Comparison of ENCODE assay signal across 9 cellular contexts in genomic region chr1:162003061-162003824, GRCh38. TPM values are rescaled to one million over a fixed set of nuclear protein-coding genes. Genes with fewer than 3 reads are reported as not detected.
DNase-seq lines count a peak whose midpoint lies in the region; ATAC-seq, FAIRE-seq and TF ChIP-seq lines count a peak whose summit lies in the region.
"Had no signal": no experiment of that assay in that cellular context is flagged by ENCODE, and none has a peak within 500 bp of the region (broad histone marks: within the 10 kb centered on the region; RNA-seq: fewer than 3 reads in every experiment).

No MANE protein-coding gene starts in this region.

- ATAC-seq in Right ventricle myocardium inferior (peak; percentile 29), aorta (ENCODE audit: low FRiP score) (peak; percentile 88)

- no peaks in the 10 kb centered on the region for H3K9me3 ChIP-seq in mammary epithelial cell (replicated peaks; ENCODE audit: insufficient read depth, low read length)
- H3K9me3 ChIP-seq in mesodermal cell (ENCODE audit: control insufficient read depth, low read length), result no peaks in the 10 kb centered on the region
- H3K9me3 ChIP-seq in aorta (ENCODE audit: control insufficient read depth, low read length), result no peaks in the 10 kb centered on the region
- H3K9me3 ChIP-seq: A549 had no signal

- H3K4me2 ChIP-seq in mammary epithelial cell (ENCODE audit: insufficient read depth, low read depth, low read length), result no peak overlapping the region
- H3K4me2 ChIP-seq: A549 had no signal

- H2AFZ ChIP-seq in mammary epithelial cell (ENCODE audit: low read depth, low read length), result no peak overlapping the region

- in situ Hi-C loops in mammary epithelial cell (cut with MboI; ENCODE audit: low sequenced_read_pairs in 2 of 2), result no loop called here

- no TSS peak for BruUV-seq in mammary epithelial cell (replicated peaks; lab: Mats Ljungman, UMichigan)

- H3K9ac ChIP-seq in mammary epithelial cell (ENCODE audit: insufficient read depth, low read length), result no peak overlapping the region

- no peak for TF ChIP-seq POLR2A in GM12891 (IDR thresholded peaks at IDR 0.05; ENCODE audit: low read depth, low read length)

- H3K27ac ChIP-seq in mammary epithelial cell (ENCODE audit: insufficient read depth, low read depth, low read length) (no peak overlapping the region), mesodermal cell (ENCODE audit: low read depth, low read length, severe bottlenecking) (peak overlapping the region; percentile 88), aorta (ENCODE audit: low read depth in 1 of 2, low read length in 2 of 2) (no peak overlapping the region)
- H3K27ac ChIP-seq: A549 had no signal

- H3K36me3 ChIP-seq in mammary epithelial cell (ENCODE audit: insufficient read depth, low read length) (no peaks in the 10 kb centered on the region), mesodermal cell (ENCODE audit: control insufficient read depth, insufficient read depth, low read length) (no peaks in the 10 kb centered on the region), aorta (ENCODE audit: control insufficient read depth in 1 of 2, insufficient read depth in 2 of 2, low read length in 1 of 2) (peaks cover 0 to 2% of the 10 kb centered on the region in 2 donors)

- no peak for TF ChIP-seq CTCF in mammary epithelial cell (conservative IDR thresholded peaks at IDR 0.05 in 1 of 2, IDR thresholded peaks at IDR 0.05 in 1 of 2; ENCODE audit: extremely low read depth in 1 of 2, insufficient read depth in 1 of 2, low read depth in 1 of 2, low read length in 2 of 2)

- 66% methylated on average over 11 of the region's 15 CpGs for WGBS in mammary epithelial cell (ENCODE audit: low coverage, missing lambda C conversion rate)
- WGBS in mesodermal cell (ENCODE audit: insufficient coverage in 2 of 2), 2 experiments, result 72 to 80% methylated on average over 10 to 14 of the region's 15 CpGs
- WGBS in aorta, 2 donors, result 77 to 82% methylated on average over 15 of the region's 15 CpGs

- dilution Hi-C loops in mammary epithelial cell (cut with HindIII; ENCODE audit: low sequenced_read_pairs), result no loop called here

- DNase-seq in Right ventricle myocardium inferior (ENCODE audit: missing footprints) (no peak), cardiac septum (ENCODE audit: low spot score) (no peak), mammary epithelial cell (peak; percentile 66), aorta (peak; percentile 88 to 91), GM12891 (ENCODE audit: insufficient read length, low spot score) (no peak), NCI-H748 treated with DMSO at 0.1 percent for 48 hours (lab: John Stamatoyannopoulos, UW) (no peak), COR-L47 (lab: John Stamatoyannopoulos, UW) (no peak)

- no peaks in the 10 kb centered on the region for H4K20me1 ChIP-seq in mammary epithelial cell (ENCODE audit: insufficient read depth, low read length)

- intact Hi-C loops in Right ventricle myocardium inferior (cut with DNase I), result no loop called here
- intact Hi-C loops in cardiac septum (cut with DNase I), result no loop called here
- intact Hi-C loops in mammary epithelial cell (cut with micrococcal nuclease), result loop anchor here (5.0 kb wide), 1 partner anchor 36 kb away; no protein-coding TSS in a partner anchor
- intact Hi-C loops in aorta (cut with DNase I), result no loop called here

- H3K4me3 ChIP-seq in mammary epithelial cell (replicated peaks in 1 of 3; ENCODE audit: insufficient read depth in 1 of 3, low read depth in 2 of 3, low read length in 3 of 3) (no peak overlapping the region), mesodermal cell (ENCODE audit: extremely low read depth, insufficient read depth, low read length, poor library complexity, severe bottlenecking) (no peak overlapping the region), aorta (ENCODE audit: low read length in 2 of 2) (no peak overlapping the region)
- H3K4me3 ChIP-seq: A549 had no signal

- H3K4me1 ChIP-seq in mammary epithelial cell (ENCODE audit: insufficient read depth, low read length) (peaks cover 13% of the 10 kb centered on the region), mesodermal cell (ENCODE audit: control insufficient read depth, insufficient read depth, low read length, poor library complexity, severe bottlenecking) (peaks cover 36% of the 10 kb centered on the region), aorta (ENCODE audit: control insufficient read depth in 1 of 2, insufficient read depth in 2 of 2, low read length in 2 of 2) (no peaks in the 10 kb centered on the region)

- H3K27me3 ChIP-seq in mammary epithelial cell (ENCODE audit: insufficient read depth, low read length) (peaks cover 17% of the 10 kb centered on the region), aorta (ENCODE audit: control insufficient read depth in 1 of 2, insufficient read depth in 2 of 2, low read length in 1 of 2) (no peaks in the 10 kb centered on the region)

- H3K79me2 ChIP-seq in mammary epithelial cell (ENCODE audit: insufficient read depth, low read length), result no peaks in the 10 kb centered on the region

- no peak for FAIRE-seq in GM12891 (lab: Jason Lieb, UNC)
- FAIRE-seq: A549 had no signal

- CTCF ChIA-PET in mammary epithelial cell (lab: Charles Lee; ENCODE audit: low non-redundant PET), result no interaction called here

TF ChIP-seq in GM12891, 5 proteins besides CTCF, POLR2A, EP300 and RAD21:
- TF ChIP-seq SPI1 (IDR thresholded peaks at IDR 0.05; ENCODE audit: low read depth, low read length), result no peak
- TF ChIP-seq TAF1 (IDR thresholded peaks at IDR 0.05; ENCODE audit: low read depth, low read length), result no peak
- no peak for TF ChIP-seq PAX5 (IDR thresholded peaks at IDR 0.05; ENCODE audit: insufficient read depth, low read length, severe bottlenecking)
- no peak for TF ChIP-seq POU2F2 (IDR thresholded peaks at IDR 0.05; ENCODE audit: low read depth, low read length)
- no peak for TF ChIP-seq POLR2AphosphoS5 (IDR thresholded peaks at IDR 0.05; ENCODE audit: low read depth, low read length)

RNA-seq across cellular contexts. Expression of gene OLFML2B, which starts 20.4 kb away (rescaled TPM):
- total RNA-seq in Right ventricle myocardium inferior (4.2 TPM), cardiac septum (6.4 TPM), mammary epithelial cell (under 1 TPM in 1 of 2 donors, not detected in 1; 0.50 TPM), aorta (10 to 100 TPM; 31.9 to 82.6 TPM)
- polyA plus RNA-seq in mammary epithelial cell (0.02 TPM), aorta (10 to 100 TPM in 1 of 2 donors, 1 to 10 TPM in 1; 8.0 to 39.0 TPM)
- polyA minus RNA-seq in mammary epithelial cell, result not detected
- polyA plus RNA-seq in mesodermal cell (2013, experiment 1 of 2), result 11.0 TPM
- polyA plus RNA-seq in mesodermal cell (2013, experiment 2 of 2), result 9.3 TPM
- polyA plus RNA-seq in GM12891 (2012; ENCODE audit: low read depth, missing spikeins), result not detected

Comparison
In these comparisons a context has a peak if more than half of its experiments do, and no peak if none do; other contexts are left out.
1. DNase-seq: peak in mammary epithelial cell (single experiment) and aorta (2 of 2); none in Right ventricle myocardium inferior (single experiment), cardiac septum (single experiment), GM12891 (single experiment), NCI-H748 treated with DMSO at 0.1 percent for 48 hours (single experiment) and COR-L47 (single experiment).